10 cellular contexts compared by ENCODE assay signal in the genomic region with DNA sequence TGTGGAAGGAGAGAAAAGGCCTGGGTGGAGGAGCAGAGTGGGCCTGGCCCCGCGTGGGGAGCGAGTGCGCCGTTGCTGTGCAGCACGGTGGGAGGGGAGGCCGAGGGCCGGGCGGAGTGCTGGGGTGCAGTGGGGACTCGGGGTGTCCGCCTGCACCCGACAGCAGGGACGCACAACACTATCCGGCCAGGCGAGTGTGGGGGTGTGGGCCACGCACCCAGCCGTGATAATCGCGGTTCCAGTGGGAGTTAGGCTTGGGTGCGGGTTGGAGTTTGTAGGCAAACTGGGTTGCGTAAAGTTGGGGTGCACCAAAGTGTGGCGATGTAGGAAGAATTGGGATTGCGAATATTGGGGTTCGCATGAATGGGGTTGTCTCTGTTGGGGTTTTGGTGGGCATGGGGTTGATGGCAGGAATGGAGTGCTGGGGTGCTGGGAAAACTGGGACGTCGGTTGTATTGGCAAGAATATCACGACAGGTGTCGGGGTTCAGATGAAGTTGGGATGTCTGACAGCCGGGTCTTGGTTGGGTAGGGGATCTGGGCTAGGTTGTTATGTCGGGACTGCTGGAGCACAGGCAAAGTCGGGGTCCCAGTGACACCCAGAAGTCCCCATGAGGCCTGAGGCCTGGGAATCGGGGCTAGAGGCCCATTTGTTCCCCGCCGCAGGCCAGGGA. TPM values are rescaled to one million over a fixed set of nuclear protein-coding genes. Genes with fewer than 3 reads are reported as not detected.
A peak's percentile ranks its signal among the peaks of the same experiment; 100 is the strongest.
DNase-seq lines count a peak whose midpoint lies in the region; ATAC-seq, FAIRE-seq and TF ChIP-seq lines count a peak whose summit lies in the region.
"Had no signal": no experiment of that assay in that cellular context is flagged by ENCODE, and none has a peak within 500 bp of the region (broad histone marks: within the 10 kb centered on the region; RNA-seq: fewer than 3 reads in every experiment).

No MANE protein-coding gene starts in this region.

- in situ Hi-C loops in K562 (cut with MboI) = no loop called here
- in situ Hi-C loops in transverse colon (cut with MboI; ENCODE audit: low pct_ligation_motif_present in 1 of 4, low pct_unique_long_range_greater_than_20kb in 1 of 4, low sequenced_read_pairs in 3 of 4) = no loop called here

- H3K9ac ChIP-seq in K562 (ENCODE audit: insufficient read depth in 1 of 2, low read depth in 2 of 2, low read length in 2 of 2) = peak overlapping the region; percentile 48 to 92

- 38% methylated on average over 33 of the region's 34 CpGs for WGBS in K562 (ENCODE audit: insufficient coverage, low coverage, missing lambda C conversion rate)
- 53 to 63% methylated on average over 8 to 34 of the region's 34 CpGs for WGBS in transverse colon (ENCODE audit: low coverage in 1 of 2), 2 donors

- DNase-seq in activated T-cell treated with anti-CD3 and anti-CD28 coated beads, Interleukin-2, amount 50 U/mL, for 4 hours = no peak
- DNase-seq in activated T-cell treated with anti-CD3 and anti-CD28 coated beads for 4 hours (no peak), K562 (ENCODE audit: extremely low read depth in 1 of 4, low spot score in 3 of 4) (peak in 1 of 4 experiments; percentile 29), midbrain (lab: John Stamatoyannopoulos, UW) (peak; percentile 13), transverse colon (no peak), GOT3 (lab: John Stamatoyannopoulos, UW) (no peak), NAMALWA (ENCODE audit: low spot score) (no peak)
- no peak for DNase-seq in activated CD4-positive, alpha-beta T cell treated with anti-CD3 and anti-CD28 coated beads, Interleukin-2, amount 50 U/mL, for 1 hour

- no peak for TF ChIP-seq EP300 in K562 (IDR thresholded peaks at IDR 0.05; ENCODE audit: low read length)
- no peak for TF ChIP-seq EP300 in transverse colon (IDR thresholded peaks at IDR 0.05; ENCODE audit: low read depth)

- POLR2A ChIA-PET in K562 (lab: Yijun Ruan, JAX) = interaction anchor here (0.6 to 3.0 kb wide), 62 partner anchors 8 to 589 kb away, joined by 3 to 90 read pairs (median 4); partner anchors contain the start of genes ATP5F1D, GPX4, MED16 and RNU6-9

- H3K4me3 ChIP-seq in K562 (no peak overlapping the region), transverse colon (peak overlapping the region in 1 of 4 donors; percentile 85)

- H3K27ac ChIP-seq in K562 (ENCODE audit: extremely low read depth, low read depth, low read length) (peak overlapping the region; percentile 57), transverse colon (peak overlapping the region; percentile 98 to 100 (median 100))

- no peaks in the 10 kb centered on the region for H3K9me3 Mint-ChIP-seq in activated T-cell treated with anti-CD3 and anti-CD28 coated beads, Interleukin-2, amount 50 U/mL, for 4 hours

- TF ChIP-seq CTCF in K562 (IDR thresholded peaks at IDR 0.05 in 2 of 3, conservative IDR thresholded peaks at IDR 0.05 in 1 of 3; ENCODE audit: insufficient read depth in 2 of 3, low read depth in 1 of 3, low read length in 3 of 3) (no peak), transverse colon (IDR thresholded peaks at IDR 0.05) (no peak)

- peaks cover 66 to 93% of the 10 kb centered on the region in 2 experiments for H3K4me1 ChIP-seq in K562 (replicated peaks in 1 of 2; ENCODE audit: control insufficient read depth in 2 of 2, insufficient read depth in 2 of 2, low read length in 2 of 2)
- peaks cover 61 to 78% (median 74%) of the 10 kb centered on the region in 4 donors for H3K4me1 ChIP-seq in transverse colon

- H3K4me1 Mint-ChIP-seq in activated T-cell treated with anti-CD3 and anti-CD28 coated beads, Interleukin-2, amount 50 U/mL, for 4 hours (ENCODE audit: low read depth) = peaks cover 65% of the 10 kb centered on the region

- no peak for ATAC-seq in activated T-cell treated with anti-CD3 and anti-CD28 coated beads, Interleukin-2, amount 50 U/mL, for 4 hours
- no peak for ATAC-seq in K562

- no peak for FAIRE-seq in K562 (lab: Jason Lieb, UNC)

- peaks cover 26% of the 10 kb centered on the region for H4K20me1 ChIP-seq in K562 (replicated peaks; ENCODE audit: control insufficient read depth, insufficient read depth, low read length)

- H3K9me1 ChIP-seq in K562 (ENCODE audit: control insufficient read depth, insufficient read depth, low read length) = no peaks in the 10 kb centered on the region

- BruUV-seq in K562 (replicated peaks; lab: Mats Ljungman, UMichigan) = no TSS peak

- H3K27me3 Mint-ChIP-seq in activated T-cell treated with anti-CD3 and anti-CD28 coated beads, Interleukin-2, amount 50 U/mL, for 4 hours (ENCODE audit: low read depth) = no peaks in the 10 kb centered on the region

- H3K36me3 ChIP-seq in K562 (ENCODE audit: control insufficient read depth, insufficient read depth, low read length) = peaks cover 38% of the 10 kb centered on the region
- H3K36me3 ChIP-seq in transverse colon = peaks cover 0 to 16% (median 8%) of the 10 kb centered on the region in 4 donors

- TF ChIP-seq POLR2A in K562 (conservative IDR thresholded peaks at IDR 0.05) (no peak), transverse colon (IDR thresholded peaks at IDR 0.05) (no peak)

- H2AFZ ChIP-seq in K562 (ENCODE audit: low read depth, low read length) = peak overlapping the region; percentile 69

- TF ChIP-seq RAD21 in K562 (CRISPR knock-in tag; conservative IDR thresholded peaks at IDR 0.05 in 1 of 2, IDR thresholded peaks at IDR 0.05 in 1 of 2) = no peak

- H3K36me3 Mint-ChIP-seq in activated T-cell treated with anti-CD3 and anti-CD28 coated beads, Interleukin-2, amount 50 U/mL, for 4 hours (ENCODE audit: insufficient read depth) = peaks cover 29% of the 10 kb centered on the region

- H3K9me3 ChIP-seq in K562 (replicated peaks; ENCODE audit: control insufficient read depth, insufficient read depth, low read depth, low read length) (no peaks in the 10 kb centered on the region), transverse colon (no peaks in the 10 kb centered on the region)
- H3K9me3 ChIP-seq: BE2C had no signal

- peak overlapping the region; percentile 61 for H3K4me2 ChIP-seq in K562 (ENCODE audit: insufficient read depth, low read length)

- peak overlapping the region; percentile 71 for H3K4me3 Mint-ChIP-seq in activated T-cell treated with anti-CD3 and anti-CD28 coated beads, Interleukin-2, amount 50 U/mL, for 4 hours

- CTCF ChIA-PET in K562 (lab: Yijun Ruan, JAX; ENCODE audit: low intra/inter-chr PET ratio) = interaction anchor here (1.9 to 3.3 kb wide), 2 partner anchors 20 to 24 kb away, joined by 11 to 51 read pairs; partner anchors contain the start of gene MIDN

- intact Hi-C loops in K562 (cut with micrococcal nuclease) (loop anchor here (1.0 kb wide), 2 partner anchors 20 to 223 kb away; partner anchors contain the start of gene MIDN), transverse colon (cut with DNase I; ENCODE audit: low total_unique reads) (no loop called here)

- H3K79me2 ChIP-seq in K562 (ENCODE audit: control insufficient read depth, insufficient read depth, low read length) = peaks cover 47% of the 10 kb centered on the region

- H3K27me3 ChIP-seq in K562 (ENCODE audit: control insufficient read depth in 2 of 2, insufficient read depth in 2 of 2, low read length in 2 of 2) (no peaks in the 10 kb centered on the region), transverse colon (no peaks in the 10 kb centered on the region)
- H3K27me3 ChIP-seq: cardiac muscle cell had no signal

RNA-seq across cellular contexts. Expression of gene CIRBP, which starts 0.6 kb away (rescaled TPM):
- 100 to 1,000 TPM; 269 to 294 (median 285) TPM for total RNA-seq in activated T-cell treated with anti-CD3 and anti-CD28 coated beads, Interleukin-2, amount 50 U/mL, for 4 hours
- 283 and 504 TPM in 2 replicates for total RNA-seq in K562 (2011; cell fraction: chromatin; rRNA removed; ENCODE audit: low replicate concordance)
- total RNA-seq in K562 (2011; cell fraction: nucleolus; rRNA removed) = 457 and 483 TPM in 2 replicates
- 431 and 450 TPM in 2 replicates for total RNA-seq in K562 (2011; cell fraction: nucleoplasm; rRNA removed)
- 168 and 249 TPM in 2 replicates for total RNA-seq in K562 (2014; rRNA removed)
- 189 and 200 TPM in 2 replicates for total RNA-seq in K562 (2014; rRNA removed; fragmentation: Illumina TruSeq; extraction: Trizol)
- total RNA-seq in K562 (2015; rRNA removed; fragmentation: Illumina TruSeq; extraction: Trizol) = 176 and 206 TPM in 2 replicates
- total RNA-seq in K562 (2021) = 181 and 222 TPM in 2 replicates
- polyA plus RNA-seq in K562 (2011; rRNA removed) = 124 and 166 TPM in 2 replicates
- 92.3 and 201 TPM in 2 replicates for polyA plus RNA-seq in K562 (2011; cell fraction: cytosol; rRNA removed)
- polyA plus RNA-seq in K562 (2011; cell fraction: nucleus; rRNA removed) = 882 and 1,025 TPM in 2 replicates
- 288 and 291 TPM in 2 replicates for polyA plus RNA-seq in K562 (2012)
- 222 and 345 TPM in 2 replicates for polyA plus RNA-seq in K562 (2014; fragmentation: Illumina TruSeq; extraction: Trizol)
- 10 to 100 TPM; 20.5 to 21.4 TPM for polyA plus RNA-seq in K562 (2014; fragmentation: Nextera tagmentation; extraction: Ambion mirVana)
- 306 and 327 TPM in 2 replicates for polyA plus RNA-seq in K562 (2014; rRNA removed)
- polyA minus RNA-seq in K562 (2011; rRNA and poly(A)+ RNA removed) = 46.9 and 50.4 TPM in 2 replicates
- polyA minus RNA-seq in K562 (2011; cell fraction: cytosol; rRNA and poly(A)+ RNA removed) = 50.4 and 50.8 TPM in 2 replicates
- polyA minus RNA-seq in K562 (2011; cell fraction: nucleus; rRNA and poly(A)+ RNA removed) = 117 and 135 TPM in 2 replicates
- 100 to 1,000 TPM; 431 to 488 (median 460) TPM for total RNA-seq in transverse colon

RNA-seq across cellular contexts. Expression of gene FAM174C, which starts 6.8 kb away (rescaled TPM):
- 100 to 1,000 TPM; 189 to 199 (median 194) TPM for total RNA-seq in activated T-cell treated with anti-CD3 and anti-CD28 coated beads, Interleukin-2, amount 50 U/mL, for 4 hours
- 6.3 and 26.6 TPM in 2 replicates for total RNA-seq in K562 (2011; cell fraction: chromatin; rRNA removed; ENCODE audit: low replicate concordance)
- 40.9 and 47.0 TPM in 2 replicates for total RNA-seq in K562 (2011; cell fraction: nucleolus; rRNA removed)
- total RNA-seq in K562 (2011; cell fraction: nucleoplasm; rRNA removed) = 20.7 and 26.9 TPM in 2 replicates
- total RNA-seq in K562 (2014; rRNA removed) = 72.2 and 108 TPM in 2 replicates
- total RNA-seq in K562 (2014; rRNA removed; fragmentation: Illumina TruSeq; extraction: Trizol) = 1.3 and 2.8 TPM in 2 replicates
- total RNA-seq in K562 (2015; rRNA removed; fragmentation: Illumina TruSeq; extraction: Trizol) = 40.3 and 42.6 TPM in 2 replicates
- 81.9 and 85.0 TPM in 2 replicates for total RNA-seq in K562 (2021)
- polyA plus RNA-seq in K562 (2011; rRNA removed) = 20.3 and 30.4 TPM in 2 replicates
- 58.0 and 177 TPM in 2 replicates for polyA plus RNA-seq in K562 (2011; cell fraction: cytosol; rRNA removed)
- 28.1 and 53.8 TPM in 2 replicates for polyA plus RNA-seq in K562 (2011; cell fraction: nucleus; rRNA removed)
- polyA plus RNA-seq in K562 (2012) = 65.9 and 75.4 TPM in 2 replicates
- polyA plus RNA-seq in K562 (2014; fragmentation: Illumina TruSeq; extraction: Trizol) = 11.7 and 56.4 TPM in 2 replicates
- polyA plus RNA-seq in K562 (2014; fragmentation: Nextera tagmentation; extraction: Ambion mirVana) = 1 to 10 TPM in 1 of 2 experiments, under 1 TPM in 1; 0.66 to 2.7 TPM
- polyA plus RNA-seq in K562 (2014; rRNA removed) = 89.6 and 119 TPM in 2 replicates
- 4.8 and 6.1 TPM in 2 replicates for polyA minus RNA-seq in K562 (2011; rRNA and poly(A)+ RNA removed)
- 19.6 and 23.7 TPM in 2 replicates for polyA minus RNA-seq in K562 (2011; cell fraction: cytosol; rRNA and poly(A)+ RNA removed)
- 12.0 and 12.8 TPM in 2 replicates for polyA minus RNA-seq in K562 (2011; cell fraction: nucleus; rRNA and poly(A)+ RNA removed)
- total RNA-seq in transverse colon = 100 to 1,000 TPM in 2 of 4 donors, 10 to 100 TPM in 2; 72.5 to 116 (median 99.0) TPM

RNA-seq across cellular contexts. Expression of gene EFNA2, which starts 17.1 kb away (rescaled TPM):
- not detected for total RNA-seq in activated T-cell treated with anti-CD3 and anti-CD28 coated beads, Interleukin-2, amount 50 U/mL, for 4 hours
- not detected in 2 replicates for total RNA-seq in K562 (2011; cell fraction: chromatin; rRNA removed; ENCODE audit: low replicate concordance)
- not detected in 2 replicates for total RNA-seq in K562 (2011; cell fraction: nucleolus; rRNA removed)
- total RNA-seq in K562 (2011; cell fraction: nucleoplasm; rRNA removed) = not detected in 2 replicates
- total RNA-seq in K562 (2014; rRNA removed) (0.16 TPM in 1 of 2 replicates, not detected in the other), K562 (2014; rRNA removed; fragmentation: Illumina TruSeq; extraction: Trizol) (not detected in 2 replicates), K562 (2015; rRNA removed; fragmentation: Illumina TruSeq; extraction: Trizol) (not detected in 2 replicates), K562 (2021) (0.38 and 0.44 TPM in 2 replicates), transverse colon (100 to 1,000 TPM in 1 of 4 donors, 10 to 100 TPM in 3; 30.5 to 112 (median 40.6) TPM)
- polyA plus RNA-seq in K562 (2011; rRNA removed) (0.11 and 0.27 TPM in 2 replicates), K562 (2014; fragmentation: Illumina TruSeq; extraction: Trizol) (not detected in 2 replicates), K562 (2014; fragmentation: Nextera tagmentation; extraction: Ambion mirVana) (not detected), K562 (2014; rRNA removed) (0.12 and 0.15 TPM in 2 replicates)
- polyA plus RNA-seq in K562 (2011; cell fraction: cytosol; rRNA removed) = 0.34 and 0.88 TPM in 2 replicates
- polyA plus RNA-seq in K562 (2011; cell fraction: nucleus; rRNA removed) = 0.24 and 0.25 TPM in 2 replicates
- polyA plus RNA-seq in K562 (2012) = not detected in 2 replicates
- polyA minus RNA-seq in K562 (2011; rRNA and poly(A)+ RNA removed) = not detected in 2 replicates
- not detected in 2 replicates for polyA minus RNA-seq in K562 (2011; cell fraction: cytosol; rRNA and poly(A)+ RNA removed)
- polyA minus RNA-seq in K562 (2011; cell fraction: nucleus; rRNA and poly(A)+ RNA removed) = not detected in 2 replicates

RNA-seq across cellular contexts. Expression of gene MIDN, which starts 20.1 kb away (rescaled TPM):
- total RNA-seq in activated T-cell treated with anti-CD3 and anti-CD28 coated beads, Interleukin-2, amount 50 U/mL, for 4 hours = 10 to 100 TPM; 63.2 to 70.0 (median 68.7) TPM
- 30.7 and 106 TPM in 2 replicates for total RNA-seq in K562 (2011; cell fraction: chromatin; rRNA removed; ENCODE audit: low replicate concordance)
- 81.7 and 90.7 TPM in 2 replicates for total RNA-seq in K562 (2011; cell fraction: nucleolus; rRNA removed)
- total RNA-seq in K562 (2011; cell fraction: nucleoplasm; rRNA removed) = 55.1 and 88.1 TPM in 2 replicates
- 13.5 and 20.8 TPM in 2 replicates for total RNA-seq in K562 (2014; rRNA removed)
- 3.9 and 4.8 TPM in 2 replicates for total RNA-seq in K562 (2014; rRNA removed; fragmentation: Illumina TruSeq; extraction: Trizol)
- total RNA-seq in K562 (2015; rRNA removed; fragmentation: Illumina TruSeq; extraction: Trizol) = 10.1 and 11.0 TPM in 2 replicates
- 120 and 121 TPM in 2 replicates for total RNA-seq in K562 (2021)
- 7.0 and 10.2 TPM in 2 replicates for polyA plus RNA-seq in K562 (2011; rRNA removed)
- 14.0 and 26.8 TPM in 2 replicates for polyA plus RNA-seq in K562 (2011; cell fraction: cytosol; rRNA removed)
- polyA plus RNA-seq in K562 (2011; cell fraction: nucleus; rRNA removed) = 44.8 and 87.0 TPM in 2 replicates
- 29.5 and 39.8 TPM in 2 replicates for polyA plus RNA-seq in K562 (2012)
- polyA plus RNA-seq in K562 (2014; fragmentation: Illumina TruSeq; extraction: Trizol) = 20.5 and 38.3 TPM in 2 replicates
- polyA plus RNA-seq in K562 (2014; fragmentation: Nextera tagmentation; extraction: Ambion mirVana) = 1 to 10 TPM in 1 of 2 experiments, under 1 TPM in 1; 0.17 to 1.5 TPM
- 41.3 and 44.6 TPM in 2 replicates for polyA plus RNA-seq in K562 (2014; rRNA removed)
- polyA minus RNA-seq in K562 (2011; rRNA and poly(A)+ RNA removed) = 2.7 and 3.0 TPM in 2 replicates
- 29.9 and 43.2 TPM in 2 replicates for polyA minus RNA-seq in K562 (2011; cell fraction: cytosol; rRNA and poly(A)+ RNA removed)
- polyA minus RNA-seq in K562 (2011; cell fraction: nucleus; rRNA and poly(A)+ RNA removed) = 28.0 and 34.2 TPM in 2 replicates
- total RNA-seq in transverse colon = 100 to 1,000 TPM in 3 of 4 donors, 10 to 100 TPM in 1; 89.4 to 379 (median 116) TPM

RNA-seq across cellular contexts. Expression of gene ATP5F1D, which starts 27.0 kb away (rescaled TPM):
- total RNA-seq in activated T-cell treated with anti-CD3 and anti-CD28 coated beads, Interleukin-2, amount 50 U/mL, for 4 hours = 100 to 1,000 TPM; 259 to 434 (median 312) TPM
- total RNA-seq in K562 (2011; cell fraction: chromatin; rRNA removed; ENCODE audit: low replicate concordance) = 42.1 and 110 TPM in 2 replicates
- total RNA-seq in K562 (2011; cell fraction: nucleolus; rRNA removed) = 116 and 129 TPM in 2 replicates
- total RNA-seq in K562 (2011; cell fraction: nucleoplasm; rRNA removed) = 74.0 and 85.6 TPM in 2 replicates
- total RNA-seq in K562 (2014; rRNA removed) (135 and 145 TPM in 2 replicates), K562 (2014; rRNA removed; fragmentation: Illumina TruSeq; extraction: Trizol) (3.9 and 4.6 TPM in 2 replicates), K562 (2015; rRNA removed; fragmentation: Illumina TruSeq; extraction: Trizol) (65.2 and 73.0 TPM in 2 replicates), K562 (2021) (409 and 434 TPM in 2 replicates), transverse colon (100 to 1,000 TPM; 157 to 650 (median 240) TPM)
- polyA plus RNA-seq in K562 (2011; rRNA removed) (36.8 and 58.7 TPM in 2 replicates), K562 (2014; fragmentation: Illumina TruSeq; extraction: Trizol) (18.7 and 106 TPM in 2 replicates), K562 (2014; fragmentation: Nextera tagmentation; extraction: Ambion mirVana) (10 to 100 TPM in 1 of 2 experiments, 1 to 10 TPM in 1; 9.7 to 23.3 TPM), K562 (2014; rRNA removed) (233 and 236 TPM in 2 replicates)
- 119 and 471 TPM in 2 replicates for polyA plus RNA-seq in K562 (2011; cell fraction: cytosol; rRNA removed)
- polyA plus RNA-seq in K562 (2011; cell fraction: nucleus; rRNA removed) = 90.5 and 137 TPM in 2 replicates
- polyA plus RNA-seq in K562 (2012) = 278 and 318 TPM in 2 replicates
- polyA minus RNA-seq in K562 (2011; rRNA and poly(A)+ RNA removed) = 16.5 and 29.9 TPM in 2 replicates
- polyA minus RNA-seq in K562 (2011; cell fraction: cytosol; rRNA and poly(A)+ RNA removed) = 115 and 175 TPM in 2 replicates
- polyA minus RNA-seq in K562 (2011; cell fraction: nucleus; rRNA and poly(A)+ RNA removed) = 28.8 and 35.8 TPM in 2 replicates

Comparison
In these comparisons a context has a peak if more than half of its experiments do, and no peak if none do; other contexts are left out.
1. RNA of gene EFNA2, which starts 17.1 kb away (total RNA-seq): 30.5 to 112 TPM in transverse colon; not detected in activated T-cell treated with anti-CD3 and anti-CD28 coated beads, Interleukin-2, amount 50 U/mL, for 4 hours and 0.16 to 0.44 TPM in K562; every median in the first group is over 10 times any median in the second.